ENCODE assay signal across 1 cellular context in the genomic region with DNA sequence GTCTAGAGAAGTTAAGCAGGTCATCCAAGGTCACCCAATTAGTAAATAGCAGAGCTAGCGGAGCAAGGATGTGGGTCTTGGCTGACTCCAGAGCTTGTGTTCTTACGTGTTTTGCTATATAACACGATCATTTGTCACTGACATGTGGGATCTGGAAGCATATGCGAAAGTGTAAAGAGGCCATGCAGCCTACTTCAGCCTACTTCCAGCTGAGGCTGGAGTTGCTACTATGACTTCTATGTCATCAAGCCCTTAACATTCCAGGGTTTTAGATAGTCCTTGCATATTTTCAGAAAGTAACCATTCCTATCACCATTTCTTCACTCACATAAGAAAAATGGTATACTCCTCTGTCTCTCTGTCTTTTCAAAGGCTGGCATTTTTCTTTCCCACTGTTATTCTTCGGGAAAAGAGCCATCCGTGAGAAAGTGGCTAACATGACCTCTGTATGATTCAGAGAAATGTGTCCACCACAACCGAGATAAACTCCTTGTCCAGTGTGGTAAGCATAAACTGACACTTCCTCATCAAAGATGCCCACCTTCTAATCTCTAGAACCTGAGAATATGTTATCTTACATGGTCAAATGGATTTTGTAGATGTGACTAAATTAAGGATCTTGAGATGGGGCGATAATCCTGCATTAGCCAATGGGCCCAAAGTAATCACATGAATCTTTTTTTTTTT.
A peak's percentile ranks its signal among the peaks of the same experiment; 100 is the strongest.
TF ChIP-seq lines count a peak whose summit lies in the region.

No MANE protein-coding gene starts in this region.

TF ChIP-seq in K562, 482 proteins besides CTCF, POLR2A, EP300 and RAD21:
- no peak for TF ChIP-seq ZNF766 (CRISPR knock-in tag; conservative IDR thresholded peaks at IDR 0.05)
- TF ChIP-seq MXI1 (IDR thresholded peaks at IDR 0.05; ENCODE audit: low read depth, low read length) = 0 out of 2 replicates have a peak, but pooled peaks have one; percentile 15
- peak; percentile 22; the same call in 1 of the 2 replicates for TF ChIP-seq TCF3 (CRISPR knock-in tag; IDR thresholded peaks at IDR 0.05)
- no peak for TF ChIP-seq ZC3H8 (IDR thresholded peaks at IDR 0.05)
- no peak for TF ChIP-seq SP1 (CRISPR knock-in tag; IDR thresholded peaks at IDR 0.05)
- TF ChIP-seq CBFA2T2 (conservative IDR thresholded peaks at IDR 0.05) = peak; percentile 32
- TF ChIP-seq CBFA2T3 (IDR thresholded peaks at IDR 0.05) = peak; percentile 62
- TF ChIP-seq ARID1B (IDR thresholded peaks at IDR 0.05) = peak; percentile 34; the same call in 1 of the 2 replicates
- TF ChIP-seq, protein P1, sequence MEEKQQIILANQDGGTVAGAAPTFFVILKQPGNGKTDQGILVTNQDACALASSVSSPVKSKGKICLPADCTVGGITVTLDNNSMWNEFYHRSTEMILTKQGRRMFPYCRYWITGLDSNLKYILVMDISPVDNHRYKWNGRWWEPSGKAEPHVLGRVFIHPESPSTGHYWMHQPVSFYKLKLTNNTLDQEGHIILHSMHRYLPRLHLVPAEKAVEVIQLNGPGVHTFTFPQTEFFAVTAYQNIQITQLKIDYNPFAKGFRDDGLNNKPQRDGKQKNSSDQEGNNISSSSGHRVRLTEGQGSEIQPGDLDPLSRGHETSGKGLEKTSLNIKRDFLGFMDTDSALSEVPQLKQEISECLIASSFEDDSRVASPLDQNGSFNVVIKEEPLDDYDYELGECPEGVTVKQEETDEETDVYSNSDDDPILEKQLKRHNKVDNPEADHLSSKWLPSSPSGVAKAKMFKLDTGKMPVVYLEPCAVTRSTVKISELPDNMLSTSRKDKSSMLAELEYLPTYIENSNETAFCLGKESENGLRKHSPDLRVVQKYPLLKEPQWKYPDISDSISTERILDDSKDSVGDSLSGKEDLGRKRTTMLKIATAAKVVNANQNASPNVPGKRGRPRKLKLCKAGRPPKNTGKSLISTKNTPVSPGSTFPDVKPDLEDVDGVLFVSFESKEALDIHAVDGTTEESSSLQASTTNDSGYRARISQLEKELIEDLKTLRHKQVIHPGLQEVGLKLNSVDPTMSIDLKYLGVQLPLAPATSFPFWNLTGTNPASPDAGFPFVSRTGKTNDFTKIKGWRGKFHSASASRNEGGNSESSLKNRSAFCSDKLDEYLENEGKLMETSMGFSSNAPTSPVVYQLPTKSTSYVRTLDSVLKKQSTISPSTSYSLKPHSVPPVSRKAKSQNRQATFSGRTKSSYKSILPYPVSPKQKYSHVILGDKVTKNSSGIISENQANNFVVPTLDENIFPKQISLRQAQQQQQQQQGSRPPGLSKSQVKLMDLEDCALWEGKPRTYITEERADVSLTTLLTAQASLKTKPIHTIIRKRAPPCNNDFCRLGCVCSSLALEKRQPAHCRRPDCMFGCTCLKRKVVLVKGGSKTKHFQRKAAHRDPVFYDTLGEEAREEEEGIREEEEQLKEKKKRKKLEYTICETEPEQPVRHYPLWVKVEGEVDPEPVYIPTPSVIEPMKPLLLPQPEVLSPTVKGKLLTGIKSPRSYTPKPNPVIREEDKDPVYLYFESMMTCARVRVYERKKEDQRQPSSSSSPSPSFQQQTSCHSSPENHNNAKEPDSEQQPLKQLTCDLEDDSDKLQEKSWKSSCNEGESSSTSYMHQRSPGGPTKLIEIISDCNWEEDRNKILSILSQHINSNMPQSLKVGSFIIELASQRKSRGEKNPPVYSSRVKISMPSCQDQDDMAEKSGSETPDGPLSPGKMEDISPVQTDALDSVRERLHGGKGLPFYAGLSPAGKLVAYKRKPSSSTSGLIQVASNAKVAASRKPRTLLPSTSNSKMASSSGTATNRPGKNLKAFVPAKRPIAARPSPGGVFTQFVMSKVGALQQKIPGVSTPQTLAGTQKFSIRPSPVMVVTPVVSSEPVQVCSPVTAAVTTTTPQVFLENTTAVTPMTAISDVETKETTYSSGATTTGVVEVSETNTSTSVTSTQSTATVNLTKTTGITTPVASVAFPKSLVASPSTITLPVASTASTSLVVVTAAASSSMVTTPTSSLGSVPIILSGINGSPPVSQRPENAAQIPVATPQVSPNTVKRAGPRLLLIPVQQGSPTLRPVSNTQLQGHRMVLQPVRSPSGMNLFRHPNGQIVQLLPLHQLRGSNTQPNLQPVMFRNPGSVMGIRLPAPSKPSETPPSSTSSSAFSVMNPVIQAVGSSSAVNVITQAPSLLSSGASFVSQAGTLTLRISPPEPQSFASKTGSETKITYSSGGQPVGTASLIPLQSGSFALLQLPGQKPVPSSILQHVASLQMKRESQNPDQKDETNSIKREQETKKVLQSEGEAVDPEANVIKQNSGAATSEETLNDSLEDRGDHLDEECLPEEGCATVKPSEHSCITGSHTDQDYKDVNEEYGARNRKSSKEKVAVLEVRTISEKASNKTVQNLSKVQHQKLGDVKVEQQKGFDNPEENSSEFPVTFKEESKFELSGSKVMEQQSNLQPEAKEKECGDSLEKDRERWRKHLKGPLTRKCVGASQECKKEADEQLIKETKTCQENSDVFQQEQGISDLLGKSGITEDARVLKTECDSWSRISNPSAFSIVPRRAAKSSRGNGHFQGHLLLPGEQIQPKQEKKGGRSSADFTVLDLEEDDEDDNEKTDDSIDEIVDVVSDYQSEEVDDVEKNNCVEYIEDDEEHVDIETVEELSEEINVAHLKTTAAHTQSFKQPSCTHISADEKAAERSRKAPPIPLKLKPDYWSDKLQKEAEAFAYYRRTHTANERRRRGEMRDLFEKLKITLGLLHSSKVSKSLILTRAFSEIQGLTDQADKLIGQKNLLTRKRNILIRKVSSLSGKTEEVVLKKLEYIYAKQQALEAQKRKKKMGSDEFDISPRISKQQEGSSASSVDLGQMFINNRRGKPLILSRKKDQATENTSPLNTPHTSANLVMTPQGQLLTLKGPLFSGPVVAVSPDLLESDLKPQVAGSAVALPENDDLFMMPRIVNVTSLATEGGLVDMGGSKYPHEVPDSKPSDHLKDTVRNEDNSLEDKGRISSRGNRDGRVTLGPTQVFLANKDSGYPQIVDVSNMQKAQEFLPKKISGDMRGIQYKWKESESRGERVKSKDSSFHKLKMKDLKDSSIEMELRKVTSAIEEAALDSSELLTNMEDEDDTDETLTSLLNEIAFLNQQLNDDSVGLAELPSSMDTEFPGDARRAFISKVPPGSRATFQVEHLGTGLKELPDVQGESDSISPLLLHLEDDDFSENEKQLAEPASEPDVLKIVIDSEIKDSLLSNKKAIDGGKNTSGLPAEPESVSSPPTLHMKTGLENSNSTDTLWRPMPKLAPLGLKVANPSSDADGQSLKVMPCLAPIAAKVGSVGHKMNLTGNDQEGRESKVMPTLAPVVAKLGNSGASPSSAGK (IDR thresholded peaks at IDR 0.05) = no peak
- TF ChIP-seq TRIM24 (IDR thresholded peaks at IDR 0.05) = 0 out of 4 replicates have a peak, but pooled peaks of 1 of the 2 experiments have one; percentile 22
- TF ChIP-seq KLF10 (CRISPR knock-in tag; IDR thresholded peaks at IDR 0.05) = no peak
- TF ChIP-seq SPI1 (IDR thresholded peaks at IDR 0.05; ENCODE audit: borderline replicate concordance, low read depth, low read length) = peak; percentile 21; the same call in 1 of the 2 replicates
- TF ChIP-seq XRCC4 (IDR thresholded peaks at IDR 0.05; ENCODE audit: extremely low read depth, insufficient read depth, insufficient read length) = no peak
- 0 out of 2 replicates have a peak, but pooled peaks have one; percentile 11 for TF ChIP-seq NCOR1 (IDR thresholded peaks at IDR 0.05)
- peak; percentile 83 for TF ChIP-seq FOSL1 (tag; conservative IDR thresholded peaks at IDR 0.05)
- peak; percentile 73 for TF ChIP-seq ESRRA (IDR thresholded peaks at IDR 0.05; ENCODE audit: borderline replicate concordance, low read depth)
- TF ChIP-seq KDM1A (IDR thresholded peaks at IDR 0.05) = peak; percentile 20 to 24; a peak in 1 of 4 replicates
- TF ChIP-seq TEAD4 (IDR thresholded peaks at IDR 0.05; ENCODE audit: low read length) = peak; percentile 58; the same call in 1 of the 2 replicates
- TF ChIP-seq TEAD4 (CRISPR knock-in tag; IDR thresholded peaks at IDR 0.05; ENCODE audit: borderline replicate concordance) = no peak
